In genomic region chr17:7721612-7722011, GRCh38 we compare ENCODE assay signal across 20 cellular contexts. TPM values are rescaled to one million over a fixed set of nuclear protein-coding genes. Genes with fewer than 3 reads are reported as not detected.
DNase-seq lines count a peak whose midpoint lies in the region; ATAC-seq and TF ChIP-seq lines count a peak whose summit lies in the region.
"Had no signal": no experiment of that assay in that cellular context is flagged by ENCODE, and none has a peak within 500 bp of the region (broad histone marks: within the 10 kb centered on the region; RNA-seq: fewer than 3 reads in every experiment).

No MANE protein-coding gene starts in this region.

- no peak overlapping the region for H3K4me3 Mint-ChIP-seq in chondrocyte (ENCODE audit: unreplicated experiment)
- peak overlapping the region; percentile 23 for H3K4me3 Mint-ChIP-seq in neural progenitor cell
- H3K4me3 Mint-ChIP-seq: CD14-positive monocyte; CD4-positive, alpha-beta memory T cell had no signal

- H3K36me3 Mint-ChIP-seq in chondrocyte (ENCODE audit: low read depth) (no peaks in the 10 kb centered on the region), neural progenitor cell (no peaks in the 10 kb centered on the region)

- no peak overlapping the region for H3K27ac ChIP-seq in HEK293 (ENCODE audit: extremely low read depth, low read depth, low read length)
- no peak overlapping the region for H3K27ac ChIP-seq in neural progenitor cell
- H3K27ac ChIP-seq: BLaER1, HL-60 had no signal

- POLR2A ChIA-PET in HEK293 (lab: Yijun Ruan, JAX), result no interaction called here

- ATAC-seq in GM19467 (IDR thresholded peaks at IDR 0.05; ENCODE audit: unreplicated experiment), result no peak
- ATAC-seq in GM21367 (IDR thresholded peaks at IDR 0.05; ENCODE audit: unreplicated experiment), result no peak
- ATAC-seq: GM12878, K562 had no signal

- peaks cover 8% of the 10 kb centered on the region for H3K4me1 Mint-ChIP-seq in chondrocyte (ENCODE audit: low read depth)
- peaks cover 36% of the 10 kb centered on the region for H3K4me1 Mint-ChIP-seq in neural progenitor cell

- DNase-seq in chondrocyte (ENCODE audit: low spot score) (peak; percentile 17), neural progenitor cell (ENCODE audit: low spot score) (no peak), NCI-H526 treated with DMSO at 0.1 percent for 48 hours (lab: John Stamatoyannopoulos, UW) (no peak), LoVo (ENCODE audit: low spot score) (no peak)
- DNase-seq: ACHN; CD4-positive, alpha-beta memory T cell; DMS79 treated with DMSO at 0.1 percent for 48 hours; EL; GOT3; H7; IMR-90 had no signal

- no peak for TF ChIP-seq CTCF in HEK293 (tag by site-specific recombination; IDR thresholded peaks at IDR 0.05)
- TF ChIP-seq CTCF in chondrocyte (IDR thresholded peaks at IDR 0.05), result no peak
- TF ChIP-seq CTCF in neural progenitor cell (IDR thresholded peaks at IDR 0.05), result no peak

- no peaks in the 10 kb centered on the region for H4K20me1 ChIP-seq in neural progenitor cell (ENCODE audit: low read depth)
- H4K20me1 ChIP-seq: BLaER1 had no signal

- no peaks in the 10 kb centered on the region for H3K36me3 ChIP-seq in HEK293 (ENCODE audit: control insufficient read depth in 2 of 2, insufficient read depth in 1 of 2, low read length in 2 of 2)
- H3K36me3 ChIP-seq in neural progenitor cell, result no peaks in the 10 kb centered on the region
- H3K36me3 ChIP-seq: BLaER1 had no signal

- peaks cover 6% of the 10 kb centered on the region for H3F3A ChIP-seq in neural progenitor cell (ENCODE audit: low read depth)

- H3K9me3 Mint-ChIP-seq in chondrocyte (ENCODE audit: low read depth) (no peaks in the 10 kb centered on the region), neural progenitor cell (no peaks in the 10 kb centered on the region)

- H3K9me3 ChIP-seq in HEK293 (ENCODE audit: control insufficient read depth, insufficient read depth, low read depth, low read length) (no peaks in the 10 kb centered on the region), neural progenitor cell (ENCODE audit: low read depth) (no peaks in the 10 kb centered on the region)
- H3K9me3 ChIP-seq: BLaER1 had no signal

- H3K27ac Mint-ChIP-seq in chondrocyte (ENCODE audit: unreplicated experiment), result no peak overlapping the region
- no peak overlapping the region for H3K27ac Mint-ChIP-seq in neural progenitor cell
- H3K27ac Mint-ChIP-seq: CD14-positive monocyte had no signal

- peaks cover 4% of the 10 kb centered on the region for H3K4me1 ChIP-seq in HEK293 (ENCODE audit: control insufficient read depth, insufficient read depth, low read length)
- peaks cover 13% of the 10 kb centered on the region for H3K4me1 ChIP-seq in neural progenitor cell

- H3K27me3 Mint-ChIP-seq in chondrocyte (ENCODE audit: low read depth) (peaks cover 35% of the 10 kb centered on the region), neural progenitor cell (ENCODE audit: insufficient read depth, low read depth) (peaks cover 7% of the 10 kb centered on the region)

- H3K4me2 ChIP-seq in neural progenitor cell, result no peak overlapping the region
- H3K4me2 ChIP-seq: BLaER1 had no signal

- H3K27me3 ChIP-seq in neural progenitor cell, result peaks cover 30% of the 10 kb centered on the region

- CTCF ChIA-PET in HEK293 (lab: Yijun Ruan, JAX), result interaction anchor here (0.5 to 1.8 kb wide), 10 partner anchors 8 to 317 kb away, joined by 3 to 6 read pairs (median 3); partner anchors contain the start of gene ATP1B2

- H2AFZ ChIP-seq in neural progenitor cell (replicated peaks), result no peak overlapping the region

- H3K4me3 ChIP-seq in HEK293 (ENCODE audit: low read depth, low read length), result no peak overlapping the region
- no peak overlapping the region for H3K4me3 ChIP-seq in neural progenitor cell
- H3K4me3 ChIP-seq: BLaER1, GM12878, K562 had no signal

- H3K79me2 ChIP-seq in neural progenitor cell (ENCODE audit: low read depth), result no peaks in the 10 kb centered on the region

- H3K9ac ChIP-seq in neural progenitor cell, result no peak overlapping the region
- H3K9ac ChIP-seq: BLaER1 had no signal

TF ChIP-seq in HEK293, 187 proteins besides CTCF, POLR2A, EP300 and RAD21 (continues in another document):
- TF ChIP-seq PRDM4 (tag by site-specific recombination; IDR thresholded peaks at IDR 0.05), result no peak
- no peak for TF ChIP-seq RBAK (tag by site-specific recombination; IDR thresholded peaks at IDR 0.05)
- no peak for TF ChIP-seq ZBTB1 (tag by site-specific recombination; IDR thresholded peaks at IDR 0.05)
- TF ChIP-seq ZNF785 (tag by site-specific recombination; IDR thresholded peaks at IDR 0.05), result no peak
- TF ChIP-seq GLIS1 (tag by site-specific recombination; IDR thresholded peaks at IDR 0.05), result no peak
- no peak for TF ChIP-seq ZNF302 (tag by site-specific recombination; IDR thresholded peaks at IDR 0.05; ENCODE audit: low read depth)
- TF ChIP-seq PRDM10 (tag by site-specific recombination; IDR thresholded peaks at IDR 0.05), result peak; percentile 32; the same call in 1 of the 2 replicates
- no peak for TF ChIP-seq ZNF37A (tag by site-specific recombination; IDR thresholded peaks at IDR 0.05)
- no peak for TF ChIP-seq ZEB2 (tag by site-specific recombination; IDR thresholded peaks at IDR 0.05)
- no peak for TF ChIP-seq ZBTB6 (tag by site-specific recombination; IDR thresholded peaks at IDR 0.05)
- 0 out of 2 replicates have a peak, but pooled peaks have one; percentile 13 for TF ChIP-seq EGR2 (tag by site-specific recombination; IDR thresholded peaks at IDR 0.05; ENCODE audit: low read depth)
- TF ChIP-seq ZNF623 (tag by site-specific recombination; IDR thresholded peaks at IDR 0.05), result no peak
- no peak for TF ChIP-seq YY1 (tag by site-specific recombination; IDR thresholded peaks at IDR 0.05)
- no peak for TF ChIP-seq PRDM1 (tag by site-specific recombination; IDR thresholded peaks at IDR 0.05)

RNA-seq across cellular contexts. Expression of gene DNAH2, which starts 4.1 kb away (rescaled TPM):
- total RNA-seq in chondrocyte (not detected in 3 replicates), neural progenitor cell (ENCODE audit: low replicate concordance) (0.09 and 0.28 TPM in 2 replicates)
- total RNA-seq: CD4-positive, alpha-beta memory T cell; GM12878; HT1080; K562 had no signal

RNA-seq across cellular contexts. Expression of gene EFNB3, which starts 16.6 kb away (rescaled TPM):
- 4.1 to 6.5 TPM (median 6.4 TPM) in 3 replicates for total RNA-seq in chondrocyte
- total RNA-seq in neural progenitor cell (ENCODE audit: low replicate concordance), result 5.8 and 17.7 TPM in 2 replicates
- total RNA-seq: K562 had no signal

RNA-seq across cellular contexts. Expression of gene WRAP53, which starts 33.3 kb away (rescaled TPM):
- total RNA-seq in chondrocyte (6.5 to 12.6 TPM (median 7.1 TPM) in 3 replicates), neural progenitor cell (ENCODE audit: low replicate concordance) (12.6 and 22.8 TPM in 2 replicates)

RNA-seq across cellular contexts. Expression of gene TP53, which starts 34.3 kb away (rescaled TPM):
- total RNA-seq in chondrocyte, result 74.5 to 77.7 TPM (median 74.9 TPM) in 3 replicates
- total RNA-seq in neural progenitor cell (ENCODE audit: low replicate concordance), result 54.9 and 69.7 TPM in 2 replicates
